ENCODE assay signal across 8 cellular contexts in genomic region chr3:195905970-195906864, GRCh38. TPM values are rescaled to one million over a fixed set of nuclear protein-coding genes. Genes with fewer than 3 reads are reported as not detected.
DNase-seq lines count a peak whose midpoint lies in the region; ATAC-seq, FAIRE-seq and TF ChIP-seq lines count a peak whose summit lies in the region.

No MANE protein-coding gene starts in this region.

- H3K36me3 ChIP-seq in KOPT-K1 (ENCODE audit: insufficient read depth, low read length) = no peaks in the 10 kb centered on the region
- no peaks in the 10 kb centered on the region for H3K36me3 ChIP-seq in mucosa of rectum (ENCODE audit: control insufficient read depth in 2 of 2, insufficient read depth in 2 of 2, low read length in 2 of 2)

- peak; percentile 12 for ATAC-seq in CD4-positive, alpha-beta T cell (ENCODE audit: poor library complexity)
- ATAC-seq in activated naive CD4-positive, alpha-beta T cell treated with anti-CD3 and anti-CD28 coated beads, Interleukin-2, amount 50 U/mL, for 72 hours = no peak
- ATAC-seq in GM19452 (IDR thresholded peaks at IDR 0.05; ENCODE audit: unreplicated experiment) = no peak
- no peak for ATAC-seq in HG03442 (IDR thresholded peaks at IDR 0.05; ENCODE audit: unreplicated experiment)

- H3K9me3 Mint-ChIP-seq in CD4-positive, alpha-beta T cell = no peaks in the 10 kb centered on the region
- H3K9me3 Mint-ChIP-seq in activated naive CD4-positive, alpha-beta T cell treated with anti-CD3 and anti-CD28 coated beads, Interleukin-2, amount 50 U/mL, for 72 hours = no peaks in the 10 kb centered on the region

- CTCF ChIA-PET in CD4-positive, alpha-beta T cell (lab: Charles Lee) = interaction anchor here (0.8 to 4.8 kb wide), 4 partner anchors 9 to 364 kb away, joined by 3 to 91 read pairs (median 4); partner anchors contain the start of gene PPP1R2

- peaks cover 22% of the 10 kb centered on the region for H3K36me3 Mint-ChIP-seq in CD4-positive, alpha-beta T cell (ENCODE audit: low read depth)
- H3K36me3 Mint-ChIP-seq in activated naive CD4-positive, alpha-beta T cell treated with anti-CD3 and anti-CD28 coated beads, Interleukin-2, amount 50 U/mL, for 72 hours = peaks cover 0 to 9% of the 10 kb centered on the region in 2 donors

- peak overlapping the region; percentile 44 to 67 for H3K4me3 ChIP-seq in mucosa of rectum (ENCODE audit: low read length in 2 of 2)

- DNase-seq in CD4-positive, alpha-beta T cell = peak in 3 of 10 experiments; percentile 19 to 28 (median 24)
- peak in 1 of 2 donors; percentile 30 for DNase-seq in activated naive CD4-positive, alpha-beta T cell treated with anti-CD3 and anti-CD28 coated beads, Interleukin-2, amount 50 U/mL, for 72 hours (ENCODE audit: low spot score in 2 of 2)
- DNase-seq in HTR-8/SVneo (ENCODE audit: insufficient read length, low spot score) (no peak), SHP77 (lab: John Stamatoyannopoulos, UW) (no peak)

- H3K4me3 Mint-ChIP-seq in CD4-positive, alpha-beta T cell = peak overlapping the region; percentile 96

- POLR2A ChIA-PET in CD4-positive, alpha-beta T cell (lab: Charles Lee) = interaction anchor here (0.7 to 7.6 kb wide), 8 partner anchors 9 to 364 kb away, joined by 3 to 231 read pairs (median 5); partner anchors contain the start of gene PPP1R2

- H3K4me1 Mint-ChIP-seq in CD4-positive, alpha-beta T cell (ENCODE audit: low read depth) = peaks cover 56% of the 10 kb centered on the region

- intact Hi-C loops in CD4-positive, alpha-beta T cell (cut with DNase I, micrococcal nuclease) = loop anchor here (1.0 to 5.0 kb wide), 5 partner anchors 10 to 635 kb away; partner anchors contain the start of genes ACAP2 (in 1 of the 2), TFRC (in 1 of the 2) and XXYLT1 (in 1 of the 2)

- peaks cover 24 to 36% of the 10 kb centered on the region in 2 donors for H3K4me1 ChIP-seq in mucosa of rectum (ENCODE audit: control insufficient read depth in 2 of 2, insufficient read depth in 2 of 2, low read length in 2 of 2)

- H3K27me3 Mint-ChIP-seq in CD4-positive, alpha-beta T cell = no peaks in the 10 kb centered on the region

- H3K27ac Mint-ChIP-seq in CD4-positive, alpha-beta T cell = peak overlapping the region; percentile 99
- H3K27ac Mint-ChIP-seq in activated naive CD4-positive, alpha-beta T cell treated with anti-CD3 and anti-CD28 coated beads, Interleukin-2, amount 50 U/mL, for 72 hours = peak overlapping the region; percentile 91 to 95

- peak overlapping the region; percentile 98 for H3K27ac ChIP-seq in CD4-positive, alpha-beta T cell (ENCODE audit: low read depth, low read length)
- H3K27ac ChIP-seq in KOPT-K1 (ENCODE audit: low read depth, low read length, poor library complexity, severe bottlenecking) (peak overlapping the region; percentile 43), mucosa of rectum (ENCODE audit: low read depth in 2 of 2, low read length in 2 of 2) (peak overlapping the region; percentile 60 to 91)

- TF ChIP-seq CTCF in CD4-positive, alpha-beta T cell (IDR thresholded peaks at IDR 0.05) = no peak

- FAIRE-seq in HTR-8/SVneo (lab: Jason Lieb, UNC) = no peak

- no peaks in the 10 kb centered on the region for H3K27me3 ChIP-seq in CD4-positive, alpha-beta T cell (ENCODE audit: control insufficient read depth, insufficient read depth, low read length)
- no peaks in the 10 kb centered on the region for H3K27me3 ChIP-seq in mucosa of rectum (ENCODE audit: control insufficient read depth in 2 of 2, insufficient read depth in 2 of 2, low read length in 2 of 2)

- peak overlapping the region; percentile 44 to 61 for H3K9ac ChIP-seq in mucosa of rectum (ENCODE audit: low read depth in 1 of 2, low read length in 2 of 2)

- no peaks in the 10 kb centered on the region for H3K9me3 ChIP-seq in CD4-positive, alpha-beta T cell (ENCODE audit: control insufficient read depth, low read length)
- H3K9me3 ChIP-seq in KOPT-K1 (ENCODE audit: insufficient read depth, low read length, poor library complexity, severe bottlenecking) (no peaks in the 10 kb centered on the region), mucosa of rectum (ENCODE audit: control insufficient read depth in 2 of 2, low read length in 2 of 2) (no peaks in the 10 kb centered on the region)

RNA-seq across cellular contexts. Expression of gene TNK2, which starts 2.1 kb away (rescaled TPM):
- 100 to 1,000 TPM; 161 to 171 TPM for total RNA-seq in CD4-positive, alpha-beta T cell
- 10 to 100 TPM; 55.1 to 78.1 TPM for total RNA-seq in activated naive CD4-positive, alpha-beta T cell treated with anti-CD3 and anti-CD28 coated beads, Interleukin-2, amount 50 U/mL, for 72 hours

Comparison
In these comparisons a context has a peak if more than half of its experiments do, and no peak if none do; other contexts are left out.
1. H3K27ac ChIP-seq: peak in every context shown above with its lines; median percentile 98 in CD4-positive, alpha-beta T cell; 76 in mucosa of rectum; 43 in KOPT-K1.